15 cellular contexts compared by ENCODE assay signal in the genomic region with DNA sequence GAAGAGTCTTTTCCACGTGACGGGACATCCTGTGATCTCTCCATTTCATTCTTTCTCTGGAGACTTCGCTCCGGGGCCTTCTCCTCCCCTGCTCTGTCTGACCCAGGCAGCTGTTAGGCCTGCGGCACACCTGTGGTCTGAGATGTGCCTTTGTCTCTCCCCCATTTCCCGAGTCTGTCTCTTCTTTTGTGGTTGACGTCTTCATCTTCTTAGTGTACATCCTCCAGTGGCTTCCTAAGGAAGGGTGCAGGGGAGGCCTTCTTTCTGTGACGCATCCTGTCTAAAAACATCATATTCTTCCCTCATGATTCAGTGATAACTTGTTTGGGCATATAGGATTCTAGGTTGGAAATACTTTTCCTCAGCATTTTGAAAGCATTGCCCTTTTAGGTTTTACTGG. TPM values are rescaled to one million over a fixed set of nuclear protein-coding genes. Genes with fewer than 3 reads are reported as not detected.
DNase-seq lines count a peak whose midpoint lies in the region; ATAC-seq, FAIRE-seq and TF ChIP-seq lines count a peak whose summit lies in the region.
"Had no signal": no experiment of that assay in that cellular context is flagged by ENCODE, and none has a peak within 500 bp of the region (broad histone marks: within the 10 kb centered on the region; RNA-seq: fewer than 3 reads in every experiment).

No MANE protein-coding gene starts in this region.

- H3K27me3 ChIP-seq in K562 (ENCODE audit: control insufficient read depth in 2 of 2, insufficient read depth in 2 of 2, low read length in 2 of 2) (peaks cover 14 to 32% of the 10 kb centered on the region in 2 experiments; a peak in 4 of 5 replicates), HepG2 (ENCODE audit: control insufficient read depth in 1 of 2, insufficient read depth in 2 of 2, low read length in 2 of 2) (peaks cover 0 to 9% of the 10 kb centered on the region in 2 experiments; a peak in 2 of 5 replicates)
- H3K27me3 ChIP-seq: neutrophil, right atrium auricular region, SJSA1 had no signal

- H3K4me3 Mint-ChIP-seq in stimulated activated effector memory CD8-positive, alpha-beta T cell treated with anti-CD3 and anti-CD28 coated beads, Interleukin-12 subunit alpha, Interleukin-12 subunit beta, amount 100 ng/mL, for 72 hours, result peak overlapping the region; percentile 22
- H3K4me3 Mint-ChIP-seq in stimulated activated naive B cell treated with anti-CD40 and anti-IgM and Interleukin-4, amounts not matched to agents 10 μg/mL and 1 μg/mL and 100 μg/mL, for 72 hours, result no peak overlapping the region
- no peak overlapping the region for H3K4me3 Mint-ChIP-seq in chondrocyte (ENCODE audit: unreplicated experiment)

- no peaks in the 10 kb centered on the region for H3K9me3 Mint-ChIP-seq in stimulated activated effector memory CD8-positive, alpha-beta T cell treated with anti-CD3 and anti-CD28 coated beads, Interleukin-12 subunit alpha, Interleukin-12 subunit beta, amount 100 ng/mL, for 72 hours
- no peaks in the 10 kb centered on the region for H3K9me3 Mint-ChIP-seq in stimulated activated naive B cell treated with anti-CD40 and anti-IgM and Interleukin-4, amounts not matched to agents 10 μg/mL and 1 μg/mL and 100 μg/mL, for 72 hours
- H3K9me3 Mint-ChIP-seq in chondrocyte (ENCODE audit: low read depth), result no peaks in the 10 kb centered on the region

- no peak for ATAC-seq in K562
- ATAC-seq in stimulated activated effector memory CD8-positive, alpha-beta T cell treated with anti-CD3 and anti-CD28 coated beads, Interleukin-12 subunit alpha, Interleukin-12 subunit beta, amount 100 ng/mL, for 72 hours, result peak; percentile 66
- ATAC-seq in HepG2, result no peak
- ATAC-seq in stimulated activated naive B cell treated with anti-CD40 and anti-IgM and Interleukin-4, amounts not matched to agents 10 μg/mL and 1 μg/mL and 100 μg/mL, for 72 hours (replicated peaks), result no peak

- H3K27ac ChIP-seq in K562 (ENCODE audit: extremely low read depth, low read depth, low read length) (no peak overlapping the region), HepG2 (ENCODE audit: extremely low read length, insufficient read depth, low read length) (no peak overlapping the region)
- H3K27ac ChIP-seq: neutrophil, PC-9, SJSA1 had no signal

- 65% methylated on average over 8 of the region's 8 CpGs for WGBS in K562 (ENCODE audit: insufficient coverage, low coverage, missing lambda C conversion rate)
- WGBS in HepG2 (ENCODE audit: low lambda C conversion rate), result 60% methylated on average over 8 of the region's 8 CpGs

- intact Hi-C loops in K562 (cut with micrococcal nuclease), result no loop called here
- intact Hi-C loops in HepG2 (cut with micrococcal nuclease; ENCODE audit: unreplicated experiment), result no loop called here

- TF ChIP-seq CTCF in K562 (IDR thresholded peaks at IDR 0.05 in 2 of 3, conservative IDR thresholded peaks at IDR 0.05 in 1 of 3; ENCODE audit: insufficient read depth in 2 of 3, low read depth in 1 of 3, low read length in 3 of 3) (no peak), HepG2 (CRISPR knock-in tag; IDR thresholded peaks at IDR 0.05) (no peak), chondrocyte (IDR thresholded peaks at IDR 0.05) (no peak)

- H3K27me3 Mint-ChIP-seq in stimulated activated naive B cell treated with anti-CD40 and anti-IgM and Interleukin-4, amounts not matched to agents 10 μg/mL and 1 μg/mL and 100 μg/mL, for 72 hours, result no peaks in the 10 kb centered on the region
- no peaks in the 10 kb centered on the region for H3K27me3 Mint-ChIP-seq in chondrocyte (ENCODE audit: low read depth)

- no peaks in the 10 kb centered on the region for H3K36me3 Mint-ChIP-seq in stimulated activated effector memory CD8-positive, alpha-beta T cell treated with anti-CD3 and anti-CD28 coated beads, Interleukin-12 subunit alpha, Interleukin-12 subunit beta, amount 100 ng/mL, for 72 hours
- peaks cover 25 to 35% of the 10 kb centered on the region in 2 donors for H3K36me3 Mint-ChIP-seq in stimulated activated naive B cell treated with anti-CD40 and anti-IgM and Interleukin-4, amounts not matched to agents 10 μg/mL and 1 μg/mL and 100 μg/mL, for 72 hours
- H3K36me3 Mint-ChIP-seq in chondrocyte (ENCODE audit: low read depth), result peaks cover 8% of the 10 kb centered on the region

- in situ Hi-C loops in K562 (cut with MboI) (loop anchor here (25.0 kb wide), 1 partner anchor 181 kb away; no protein-coding TSS in a partner anchor), HepG2 (cut with HindIII; ENCODE audit: extremely low pct_ligation_motif_present, low pct_unique_long_range_greater_than_20kb) (loop anchor here (25.0 kb wide), 1 partner anchor 181 kb away; no protein-coding TSS in a partner anchor)

- POLR2A ChIA-PET in K562 (lab: Yijun Ruan, JAX) (no interaction called here), HepG2 (lab: Yijun Ruan, JAX) (no interaction called here)

- no peak for TF ChIP-seq RAD21 in K562 (CRISPR knock-in tag; conservative IDR thresholded peaks at IDR 0.05 in 1 of 2, IDR thresholded peaks at IDR 0.05 in 1 of 2)
- no peak for TF ChIP-seq RAD21 in HepG2 (CRISPR knock-in tag; IDR thresholded peaks at IDR 0.05)

- TF ChIP-seq POLR2A in K562 (conservative IDR thresholded peaks at IDR 0.05) (no peak), HepG2 (IDR thresholded peaks at IDR 0.05; ENCODE audit: insufficient read depth in 1 of 2, low read depth in 2 of 2, low read length in 2 of 2) (no peak)

- no peak for TF ChIP-seq EP300 in K562 (IDR thresholded peaks at IDR 0.05; ENCODE audit: low read length)
- no peak for TF ChIP-seq EP300 in HepG2 (IDR thresholded peaks at IDR 0.05; ENCODE audit: low read depth in 2 of 2, low read length in 2 of 2)
- TF ChIP-seq EP300 in HepG2 (CRISPR knock-in tag; IDR thresholded peaks at IDR 0.05; ENCODE audit: borderline replicate concordance), result no peak

- H3K4me3 ChIP-seq in K562 (no peak overlapping the region), HepG2 (replicated peaks in 1 of 3; ENCODE audit: insufficient read depth in 1 of 3, low read depth in 2 of 3, low read length in 3 of 3) (no peak overlapping the region)
- H3K4me3 ChIP-seq: PC-9, right atrium auricular region, SJSA1 had no signal

- BruUV-seq in K562 (replicated peaks; lab: Mats Ljungman, UMichigan) (no TSS peak), HepG2 (replicated peaks; lab: Mats Ljungman, UMichigan) (no TSS peak)

- H4K20me1 ChIP-seq in K562 (replicated peaks; ENCODE audit: control insufficient read depth, insufficient read depth, low read length), result peaks cover 12% of the 10 kb centered on the region
- H4K20me1 ChIP-seq in HepG2 (ENCODE audit: insufficient read depth, low read length), result no peaks in the 10 kb centered on the region

- FAIRE-seq in K562 (lab: Jason Lieb, UNC) (no peak), HepG2 (lab: Jason Lieb, UNC) (no peak)

- no peak overlapping the region for H3K9ac ChIP-seq in K562 (ENCODE audit: insufficient read depth in 1 of 2, low read depth in 2 of 2, low read length in 2 of 2)
- no peak overlapping the region for H3K9ac ChIP-seq in HepG2 (ENCODE audit: insufficient read depth, low read depth, low read length)

- H3K36me3 ChIP-seq in K562 (ENCODE audit: control insufficient read depth, insufficient read depth, low read length) (no peaks in the 10 kb centered on the region), HepG2 (replicated peaks in 1 of 2; ENCODE audit: control insufficient read depth in 1 of 2, insufficient read depth in 2 of 2, low read length in 2 of 2) (no peaks in the 10 kb centered on the region)
- H3K36me3 ChIP-seq: SJSA1 had no signal

- no peaks in the 10 kb centered on the region for H3K79me2 ChIP-seq in K562 (ENCODE audit: control insufficient read depth, insufficient read depth, low read length)
- no peaks in the 10 kb centered on the region for H3K79me2 ChIP-seq in HepG2 (ENCODE audit: insufficient read depth, low read length)

- peaks cover 20 to 23% of the 10 kb centered on the region in 2 experiments for H3K4me1 ChIP-seq in K562 (replicated peaks in 1 of 2; ENCODE audit: control insufficient read depth in 2 of 2, insufficient read depth in 2 of 2, low read length in 2 of 2)
- H3K4me1 ChIP-seq in HepG2 (ENCODE audit: insufficient read depth, low read length), result peaks cover 16% of the 10 kb centered on the region

- peak; percentile 62 for DNase-seq in activated effector memory CD4-positive, alpha-beta T cell treated with anti-CD3 and anti-CD28 coated beads, Interleukin-2, amount 50 U/mL, for 16 hours
- no peak for DNase-seq in activated effector memory CD4-positive, alpha-beta T cell treated with Interleukin-2 at 50 U/mL for 16 hours
- DNase-seq in T-helper 22 cell (ENCODE audit: low read depth) (peak; percentile 29), K562 (ENCODE audit: extremely low read depth in 1 of 4, low spot score in 3 of 4) (no peak), HepG2 (ENCODE audit: low spot score) (no peak), chondrocyte (ENCODE audit: low spot score) (no peak)
- DNase-seq in stimulated activated effector memory CD8-positive, alpha-beta T cell treated with anti-CD3 and anti-CD28 coated beads, Interleukin-12 subunit alpha, Interleukin-12 subunit beta, amount 100 ng/mL, for 72 hours (ENCODE audit: low spot score in 2 of 2), result no peak
- DNase-seq in stimulated activated naive B cell treated with anti-CD40 and anti-IgM and Interleukin-4, amounts not matched to agents 10 μg/mL and 1 μg/mL and 100 μg/mL, for 72 hours, result no peak
- DNase-seq: effector CD8-positive, alpha-beta T cell; islet precursor cell; NCI-H526 treated with DMSO at 0.1 percent for 48 hours had no signal

- H2AFZ ChIP-seq in K562 (ENCODE audit: low read depth, low read length) (no peak overlapping the region), HepG2 (ENCODE audit: low read length) (no peak overlapping the region)
- H2AFZ ChIP-seq: PC-9 had no signal

- no peak overlapping the region for H3K4me2 ChIP-seq in K562 (ENCODE audit: insufficient read depth, low read length)
- H3K4me2 ChIP-seq in HepG2 (ENCODE audit: low read depth, low read length), result no peak overlapping the region
- H3K4me2 ChIP-seq: PC-9 had no signal

- H3K27ac Mint-ChIP-seq in stimulated activated effector memory CD8-positive, alpha-beta T cell treated with anti-CD3 and anti-CD28 coated beads, Interleukin-12 subunit alpha, Interleukin-12 subunit beta, amount 100 ng/mL, for 72 hours, result peak overlapping the region; percentile 61
- no peak overlapping the region for H3K27ac Mint-ChIP-seq in stimulated activated naive B cell treated with anti-CD40 and anti-IgM and Interleukin-4, amounts not matched to agents 10 μg/mL and 1 μg/mL and 100 μg/mL, for 72 hours
- no peak overlapping the region for H3K27ac Mint-ChIP-seq in chondrocyte (ENCODE audit: unreplicated experiment)

- no peaks in the 10 kb centered on the region for H3K9me3 ChIP-seq in K562 (replicated peaks; ENCODE audit: control insufficient read depth, insufficient read depth, low read depth, low read length)
- no peaks in the 10 kb centered on the region for H3K9me3 ChIP-seq in HepG2 (ENCODE audit: low read length)
- H3K9me3 ChIP-seq: neutrophil, right atrium auricular region, SJSA1 had no signal

- CTCF ChIA-PET in K562 (lab: Yijun Ruan, JAX; ENCODE audit: low intra/inter-chr PET ratio), result no interaction called here
- CTCF ChIA-PET in HepG2 (lab: Yijun Ruan, JAX; ENCODE audit: low intra/inter-chr PET ratio, low total read pairs), result no interaction called here

- peaks cover under 1% of the 10 kb centered on the region for H3K9me1 ChIP-seq in K562 (ENCODE audit: control insufficient read depth, insufficient read depth, low read length)

- H3K4me1 Mint-ChIP-seq in stimulated activated effector memory CD8-positive, alpha-beta T cell treated with anti-CD3 and anti-CD28 coated beads, Interleukin-12 subunit alpha, Interleukin-12 subunit beta, amount 100 ng/mL, for 72 hours, result peaks cover 31% of the 10 kb centered on the region
- no peaks in the 10 kb centered on the region for H3K4me1 Mint-ChIP-seq in stimulated activated naive B cell treated with anti-CD40 and anti-IgM and Interleukin-4, amounts not matched to agents 10 μg/mL and 1 μg/mL and 100 μg/mL, for 72 hours
- peaks cover 26% of the 10 kb centered on the region for H3K4me1 Mint-ChIP-seq in chondrocyte (ENCODE audit: low read depth)

RNA-seq across cellular contexts. Expression of gene ATP6V0E2, which starts 17.2 kb away (rescaled TPM):
- 4.1 and 8.3 TPM in 2 replicates for total RNA-seq in K562 (2011; cell fraction: chromatin; rRNA removed; ENCODE audit: low replicate concordance)
- total RNA-seq in K562 (2011; cell fraction: nucleolus; rRNA removed), result 11.3 and 12.5 TPM in 2 replicates
- total RNA-seq in K562 (2011; cell fraction: nucleoplasm; rRNA removed), result 10.7 and 14.9 TPM in 2 replicates
- 15.2 and 20.7 TPM in 2 replicates for total RNA-seq in K562 (2014; rRNA removed)
- 4.0 and 4.7 TPM in 2 replicates for total RNA-seq in K562 (2014; rRNA removed; fragmentation: Illumina TruSeq; extraction: Trizol)
- total RNA-seq in K562 (2015; rRNA removed; fragmentation: Illumina TruSeq; extraction: Trizol), result 11.8 and 13.3 TPM in 2 replicates
- total RNA-seq in K562 (2021), result 17.8 and 18.5 TPM in 2 replicates
- 7.1 and 16.0 TPM in 2 replicates for polyA plus RNA-seq in K562 (2011; rRNA removed)
- 33.4 and 58.2 TPM in 2 replicates for polyA plus RNA-seq in K562 (2011; cell fraction: cytosol; rRNA removed)
- polyA plus RNA-seq in K562 (2011; cell fraction: nucleus; rRNA removed), result 12.9 and 16.7 TPM in 2 replicates
- 19.5 and 22.0 TPM in 2 replicates for polyA plus RNA-seq in K562 (2012)
- polyA plus RNA-seq in K562 (2014; fragmentation: Illumina TruSeq; extraction: Trizol), result 12.8 and 17.0 TPM in 2 replicates
- polyA plus RNA-seq in K562 (2014; fragmentation: Nextera tagmentation; extraction: Ambion mirVana), result under 1 TPM; 0.55 to 0.63 TPM
- 10.9 and 14.4 TPM in 2 replicates for polyA plus RNA-seq in K562 (2014; rRNA removed)
- 4.0 and 5.8 TPM in 2 replicates for polyA minus RNA-seq in K562 (2011; rRNA and poly(A)+ RNA removed)
- 11.0 and 19.7 TPM in 2 replicates for polyA minus RNA-seq in K562 (2011; cell fraction: cytosol; rRNA and poly(A)+ RNA removed)
- polyA minus RNA-seq in K562 (2011; cell fraction: nucleus; rRNA and poly(A)+ RNA removed), result 2.6 and 8.4 TPM in 2 replicates
- total RNA-seq in HepG2 (2016; rRNA removed; fragmentation: Illumina TruSeq; extraction: Trizol), result 142 and 203 TPM in 2 replicates
- total RNA-seq in HepG2 (2016; cell fraction: cytosol; rRNA removed; fragmentation: Illumina TruSeq; extraction: Trizol; ENCODE audit: low read depth), result 120 and 162 TPM in 2 replicates
- 117 and 216 TPM in 2 replicates for total RNA-seq in HepG2 (2016; cell fraction: insoluble cytoplasmic fraction; rRNA removed; fragmentation: Illumina TruSeq; extraction: Trizol)
- 244 and 302 TPM in 2 replicates for total RNA-seq in HepG2 (2016; cell fraction: membrane; rRNA removed; fragmentation: Illumina TruSeq; extraction: Trizol)
- 121 and 139 TPM in 2 replicates for total RNA-seq in HepG2 (2016; cell fraction: nucleus; rRNA removed; fragmentation: Illumina TruSeq; extraction: Trizol)
- 32.9 and 36.8 TPM in 2 replicates for polyA plus RNA-seq in HepG2 (2011; rRNA removed)
- 39.7 and 73.9 TPM in 2 replicates for polyA plus RNA-seq in HepG2 (2011; cell fraction: cytosol; rRNA removed)
- polyA plus RNA-seq in HepG2 (2011; cell fraction: nucleus; rRNA removed), result 47.4 and 51.5 TPM in 2 replicates
- 44.9 and 47.0 TPM in 2 replicates for polyA plus RNA-seq in HepG2 (2012)
- polyA plus RNA-seq in HepG2 (2016; cell fraction: cytosol; fragmentation: Illumina TruSeq; extraction: Trizol; ENCODE audit: low read depth), result 173 and 241 TPM in 2 replicates
- 167 and 202 TPM in 2 replicates for polyA plus RNA-seq in HepG2 (2016; cell fraction: insoluble cytoplasmic fraction; fragmentation: Illumina TruSeq; extraction: Trizol; ENCODE audit: low read depth)
- polyA plus RNA-seq in HepG2 (2016; cell fraction: membrane; fragmentation: Illumina TruSeq; extraction: Trizol; ENCODE audit: low read depth), result 293 and 346 TPM in 2 replicates
- polyA plus RNA-seq in HepG2 (2016; cell fraction: nucleus; fragmentation: Illumina TruSeq; extraction: Trizol; ENCODE audit: insufficient read depth, low read depth), result 253 and 256 TPM in 2 replicates
- polyA minus RNA-seq in HepG2 (2011; rRNA and poly(A)+ RNA removed; ENCODE audit: low replicate concordance), result 0.58 and 74.0 TPM in 2 replicates
- polyA minus RNA-seq in HepG2 (2011; cell fraction: cytosol; rRNA and poly(A)+ RNA removed), result 30.3 and 36.1 TPM in 2 replicates
- polyA minus RNA-seq in HepG2 (2011; cell fraction: nucleus; rRNA and poly(A)+ RNA removed), result 14.4 and 15.7 TPM in 2 replicates
- 23.1 to 28.5 TPM (median 24.8 TPM) in 3 replicates for total RNA-seq in chondrocyte

RNA-seq across cellular contexts. Expression of gene ZNF862, which starts 18.4 kb away (rescaled TPM):
- 9.2 and 11.5 TPM in 2 replicates for total RNA-seq in K562 (2011; cell fraction: chromatin; rRNA removed; ENCODE audit: low replicate concordance)
- total RNA-seq in K562 (2011; cell fraction: nucleolus; rRNA removed), result 5.3 and 7.7 TPM in 2 replicates
- total RNA-seq in K562 (2011; cell fraction: nucleoplasm; rRNA removed), result 6.3 and 11.7 TPM in 2 replicates
- total RNA-seq in K562 (2014; rRNA removed), result 1.8 and 3.1 TPM in 2 replicates
- 2.2 and 2.5 TPM in 2 replicates for total RNA-seq in K562 (2014; rRNA removed; fragmentation: Illumina TruSeq; extraction: Trizol)
- 3.4 and 3.9 TPM in 2 replicates for total RNA-seq in K562 (2015; rRNA removed; fragmentation: Illumina TruSeq; extraction: Trizol)
- total RNA-seq in K562 (2021), result 1.8 and 3.2 TPM in 2 replicates
- 3.6 and 9.5 TPM in 2 replicates for polyA plus RNA-seq in K562 (2011; rRNA removed)
- 1.7 and 5.3 TPM in 2 replicates for polyA plus RNA-seq in K562 (2011; cell fraction: cytosol; rRNA removed)
- polyA plus RNA-seq in K562 (2011; cell fraction: nucleus; rRNA removed), result 21.4 and 31.5 TPM in 2 replicates
- polyA plus RNA-seq in K562 (2012), result 1.7 and 8.3 TPM in 2 replicates
- polyA plus RNA-seq in K562 (2014; fragmentation: Illumina TruSeq; extraction: Trizol), result 1.8 TPM in 2 replicates
- 1 to 10 TPM; 1.1 to 1.5 TPM for polyA plus RNA-seq in K562 (2014; fragmentation: Nextera tagmentation; extraction: Ambion mirVana)
- polyA plus RNA-seq in K562 (2014; rRNA removed), result 2.4 and 2.6 TPM in 2 replicates
- 1.8 and 7.0 TPM in 2 replicates for polyA minus RNA-seq in K562 (2011; rRNA and poly(A)+ RNA removed)
- 2.5 and 2.8 TPM in 2 replicates for polyA minus RNA-seq in K562 (2011; cell fraction: cytosol; rRNA and poly(A)+ RNA removed)
- polyA minus RNA-seq in K562 (2011; cell fraction: nucleus; rRNA and poly(A)+ RNA removed), result 8.2 and 30.1 TPM in 2 replicates
- 0.89 and 1.0 TPM in 2 replicates for total RNA-seq in HepG2 (2016; rRNA removed; fragmentation: Illumina TruSeq; extraction: Trizol)
- 0.10 and 0.35 TPM in 2 replicates for total RNA-seq in HepG2 (2016; cell fraction: cytosol; rRNA removed; fragmentation: Illumina TruSeq; extraction: Trizol; ENCODE audit: low read depth)
- total RNA-seq in HepG2 (2016; cell fraction: insoluble cytoplasmic fraction; rRNA removed; fragmentation: Illumina TruSeq; extraction: Trizol), result 0.67 and 0.80 TPM in 2 replicates
- total RNA-seq in HepG2 (2016; cell fraction: membrane; rRNA removed; fragmentation: Illumina TruSeq; extraction: Trizol), result 0.46 and 0.55 TPM in 2 replicates
- total RNA-seq in HepG2 (2016; cell fraction: nucleus; rRNA removed; fragmentation: Illumina TruSeq; extraction: Trizol), result 2.0 TPM in 2 replicates
- 2.0 and 2.8 TPM in 2 replicates for polyA plus RNA-seq in HepG2 (2011; rRNA removed)
- polyA plus RNA-seq in HepG2 (2011; cell fraction: cytosol; rRNA removed), result 1.0 and 1.3 TPM in 2 replicates
- 7.1 and 8.7 TPM in 2 replicates for polyA plus RNA-seq in HepG2 (2011; cell fraction: nucleus; rRNA removed)
- polyA plus RNA-seq in HepG2 (2012), result 0.76 and 1.6 TPM in 2 replicates
- 0.25 and 0.28 TPM in 2 replicates for polyA plus RNA-seq in HepG2 (2016; cell fraction: cytosol; fragmentation: Illumina TruSeq; extraction: Trizol; ENCODE audit: low read depth)
- 0.27 and 0.70 TPM in 2 replicates for polyA plus RNA-seq in HepG2 (2016; cell fraction: insoluble cytoplasmic fraction; fragmentation: Illumina TruSeq; extraction: Trizol; ENCODE audit: low read depth)
- 0.29 and 0.43 TPM in 2 replicates for polyA plus RNA-seq in HepG2 (2016; cell fraction: membrane; fragmentation: Illumina TruSeq; extraction: Trizol; ENCODE audit: low read depth)
- polyA plus RNA-seq in HepG2 (2016; cell fraction: nucleus; fragmentation: Illumina TruSeq; extraction: Trizol; ENCODE audit: insufficient read depth, low read depth), result 1.9 and 2.0 TPM in 2 replicates
- polyA minus RNA-seq in HepG2 (2011; rRNA and poly(A)+ RNA removed; ENCODE audit: low replicate concordance), result 2.0 and 5.0 TPM in 2 replicates
- 0.59 and 1.2 TPM in 2 replicates for polyA minus RNA-seq in HepG2 (2011; cell fraction: cytosol; rRNA and poly(A)+ RNA removed)
- 6.6 and 10.3 TPM in 2 replicates for polyA minus RNA-seq in HepG2 (2011; cell fraction: nucleus; rRNA and poly(A)+ RNA removed)
- total RNA-seq in chondrocyte, result 15.9 to 17.6 TPM (median 16.3 TPM) in 3 replicates

Comparison
In these comparisons a context has a peak if more than half of its experiments do, and no peak if none do; other contexts are left out.
1. DNase-seq: peak in activated effector memory CD4-positive, alpha-beta T cell treated with anti-CD3 and anti-CD28 coated beads, Interleukin-2, amount 50 U/mL, for 16 hours (single experiment) and T-helper 22 cell (single experiment); none in activated effector memory CD4-positive, alpha-beta T cell treated with Interleukin-2 at 50 U/mL for 16 hours (single experiment), K562 (0 of 4), stimulated activated effector memory CD8-positive, alpha-beta T cell treated with anti-CD3 and anti-CD28 coated beads, Interleukin-12 subunit alpha, Interleukin-12 subunit beta, amount 100 ng/mL, for 72 hours (0 of 2), HepG2 (single experiment), stimulated activated naive B cell treated with anti-CD40 and anti-IgM and Interleukin-4, amounts not matched to agents 10 μg/mL and 1 μg/mL and 100 μg/mL, for 72 hours (single experiment) and chondrocyte (single experiment).